In the genomic region with DNA sequence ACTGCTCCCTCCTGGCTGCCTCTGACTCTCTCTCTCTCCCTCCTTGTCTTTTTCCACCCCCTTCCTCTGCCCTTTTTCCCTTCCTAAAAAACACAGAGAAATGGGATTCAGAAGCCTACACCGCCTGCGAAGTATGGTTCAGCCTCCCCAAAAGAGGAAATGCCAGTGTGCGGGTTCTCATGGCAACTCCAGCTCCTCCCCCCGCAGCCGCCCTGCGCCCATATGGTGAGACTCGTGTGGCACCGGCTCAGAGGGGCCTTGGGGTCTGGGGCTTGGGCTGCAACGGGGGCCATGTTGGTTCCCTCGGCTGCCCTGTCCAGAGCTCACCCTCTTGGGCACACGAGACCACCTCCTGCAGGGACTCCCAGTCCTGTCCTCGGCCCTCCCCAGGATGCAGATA, we compare ENCODE assay signal across 1 cellular context.
TF ChIP-seq lines count a peak whose summit lies in the region.

No MANE protein-coding gene starts in this region.

TF ChIP-seq in K562, 482 proteins besides CTCF, POLR2A, EP300 and RAD21 (continued from another document):
- TF ChIP-seq, protein P1, sequence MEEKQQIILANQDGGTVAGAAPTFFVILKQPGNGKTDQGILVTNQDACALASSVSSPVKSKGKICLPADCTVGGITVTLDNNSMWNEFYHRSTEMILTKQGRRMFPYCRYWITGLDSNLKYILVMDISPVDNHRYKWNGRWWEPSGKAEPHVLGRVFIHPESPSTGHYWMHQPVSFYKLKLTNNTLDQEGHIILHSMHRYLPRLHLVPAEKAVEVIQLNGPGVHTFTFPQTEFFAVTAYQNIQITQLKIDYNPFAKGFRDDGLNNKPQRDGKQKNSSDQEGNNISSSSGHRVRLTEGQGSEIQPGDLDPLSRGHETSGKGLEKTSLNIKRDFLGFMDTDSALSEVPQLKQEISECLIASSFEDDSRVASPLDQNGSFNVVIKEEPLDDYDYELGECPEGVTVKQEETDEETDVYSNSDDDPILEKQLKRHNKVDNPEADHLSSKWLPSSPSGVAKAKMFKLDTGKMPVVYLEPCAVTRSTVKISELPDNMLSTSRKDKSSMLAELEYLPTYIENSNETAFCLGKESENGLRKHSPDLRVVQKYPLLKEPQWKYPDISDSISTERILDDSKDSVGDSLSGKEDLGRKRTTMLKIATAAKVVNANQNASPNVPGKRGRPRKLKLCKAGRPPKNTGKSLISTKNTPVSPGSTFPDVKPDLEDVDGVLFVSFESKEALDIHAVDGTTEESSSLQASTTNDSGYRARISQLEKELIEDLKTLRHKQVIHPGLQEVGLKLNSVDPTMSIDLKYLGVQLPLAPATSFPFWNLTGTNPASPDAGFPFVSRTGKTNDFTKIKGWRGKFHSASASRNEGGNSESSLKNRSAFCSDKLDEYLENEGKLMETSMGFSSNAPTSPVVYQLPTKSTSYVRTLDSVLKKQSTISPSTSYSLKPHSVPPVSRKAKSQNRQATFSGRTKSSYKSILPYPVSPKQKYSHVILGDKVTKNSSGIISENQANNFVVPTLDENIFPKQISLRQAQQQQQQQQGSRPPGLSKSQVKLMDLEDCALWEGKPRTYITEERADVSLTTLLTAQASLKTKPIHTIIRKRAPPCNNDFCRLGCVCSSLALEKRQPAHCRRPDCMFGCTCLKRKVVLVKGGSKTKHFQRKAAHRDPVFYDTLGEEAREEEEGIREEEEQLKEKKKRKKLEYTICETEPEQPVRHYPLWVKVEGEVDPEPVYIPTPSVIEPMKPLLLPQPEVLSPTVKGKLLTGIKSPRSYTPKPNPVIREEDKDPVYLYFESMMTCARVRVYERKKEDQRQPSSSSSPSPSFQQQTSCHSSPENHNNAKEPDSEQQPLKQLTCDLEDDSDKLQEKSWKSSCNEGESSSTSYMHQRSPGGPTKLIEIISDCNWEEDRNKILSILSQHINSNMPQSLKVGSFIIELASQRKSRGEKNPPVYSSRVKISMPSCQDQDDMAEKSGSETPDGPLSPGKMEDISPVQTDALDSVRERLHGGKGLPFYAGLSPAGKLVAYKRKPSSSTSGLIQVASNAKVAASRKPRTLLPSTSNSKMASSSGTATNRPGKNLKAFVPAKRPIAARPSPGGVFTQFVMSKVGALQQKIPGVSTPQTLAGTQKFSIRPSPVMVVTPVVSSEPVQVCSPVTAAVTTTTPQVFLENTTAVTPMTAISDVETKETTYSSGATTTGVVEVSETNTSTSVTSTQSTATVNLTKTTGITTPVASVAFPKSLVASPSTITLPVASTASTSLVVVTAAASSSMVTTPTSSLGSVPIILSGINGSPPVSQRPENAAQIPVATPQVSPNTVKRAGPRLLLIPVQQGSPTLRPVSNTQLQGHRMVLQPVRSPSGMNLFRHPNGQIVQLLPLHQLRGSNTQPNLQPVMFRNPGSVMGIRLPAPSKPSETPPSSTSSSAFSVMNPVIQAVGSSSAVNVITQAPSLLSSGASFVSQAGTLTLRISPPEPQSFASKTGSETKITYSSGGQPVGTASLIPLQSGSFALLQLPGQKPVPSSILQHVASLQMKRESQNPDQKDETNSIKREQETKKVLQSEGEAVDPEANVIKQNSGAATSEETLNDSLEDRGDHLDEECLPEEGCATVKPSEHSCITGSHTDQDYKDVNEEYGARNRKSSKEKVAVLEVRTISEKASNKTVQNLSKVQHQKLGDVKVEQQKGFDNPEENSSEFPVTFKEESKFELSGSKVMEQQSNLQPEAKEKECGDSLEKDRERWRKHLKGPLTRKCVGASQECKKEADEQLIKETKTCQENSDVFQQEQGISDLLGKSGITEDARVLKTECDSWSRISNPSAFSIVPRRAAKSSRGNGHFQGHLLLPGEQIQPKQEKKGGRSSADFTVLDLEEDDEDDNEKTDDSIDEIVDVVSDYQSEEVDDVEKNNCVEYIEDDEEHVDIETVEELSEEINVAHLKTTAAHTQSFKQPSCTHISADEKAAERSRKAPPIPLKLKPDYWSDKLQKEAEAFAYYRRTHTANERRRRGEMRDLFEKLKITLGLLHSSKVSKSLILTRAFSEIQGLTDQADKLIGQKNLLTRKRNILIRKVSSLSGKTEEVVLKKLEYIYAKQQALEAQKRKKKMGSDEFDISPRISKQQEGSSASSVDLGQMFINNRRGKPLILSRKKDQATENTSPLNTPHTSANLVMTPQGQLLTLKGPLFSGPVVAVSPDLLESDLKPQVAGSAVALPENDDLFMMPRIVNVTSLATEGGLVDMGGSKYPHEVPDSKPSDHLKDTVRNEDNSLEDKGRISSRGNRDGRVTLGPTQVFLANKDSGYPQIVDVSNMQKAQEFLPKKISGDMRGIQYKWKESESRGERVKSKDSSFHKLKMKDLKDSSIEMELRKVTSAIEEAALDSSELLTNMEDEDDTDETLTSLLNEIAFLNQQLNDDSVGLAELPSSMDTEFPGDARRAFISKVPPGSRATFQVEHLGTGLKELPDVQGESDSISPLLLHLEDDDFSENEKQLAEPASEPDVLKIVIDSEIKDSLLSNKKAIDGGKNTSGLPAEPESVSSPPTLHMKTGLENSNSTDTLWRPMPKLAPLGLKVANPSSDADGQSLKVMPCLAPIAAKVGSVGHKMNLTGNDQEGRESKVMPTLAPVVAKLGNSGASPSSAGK (IDR thresholded peaks at IDR 0.05): no peak
- TF ChIP-seq TAF9B (IDR thresholded peaks at IDR 0.05; ENCODE audit: partially characterized antibody): no peak
- no peak for TF ChIP-seq EP400 (IDR thresholded peaks at IDR 0.05)
- TF ChIP-seq, protein P2, sequence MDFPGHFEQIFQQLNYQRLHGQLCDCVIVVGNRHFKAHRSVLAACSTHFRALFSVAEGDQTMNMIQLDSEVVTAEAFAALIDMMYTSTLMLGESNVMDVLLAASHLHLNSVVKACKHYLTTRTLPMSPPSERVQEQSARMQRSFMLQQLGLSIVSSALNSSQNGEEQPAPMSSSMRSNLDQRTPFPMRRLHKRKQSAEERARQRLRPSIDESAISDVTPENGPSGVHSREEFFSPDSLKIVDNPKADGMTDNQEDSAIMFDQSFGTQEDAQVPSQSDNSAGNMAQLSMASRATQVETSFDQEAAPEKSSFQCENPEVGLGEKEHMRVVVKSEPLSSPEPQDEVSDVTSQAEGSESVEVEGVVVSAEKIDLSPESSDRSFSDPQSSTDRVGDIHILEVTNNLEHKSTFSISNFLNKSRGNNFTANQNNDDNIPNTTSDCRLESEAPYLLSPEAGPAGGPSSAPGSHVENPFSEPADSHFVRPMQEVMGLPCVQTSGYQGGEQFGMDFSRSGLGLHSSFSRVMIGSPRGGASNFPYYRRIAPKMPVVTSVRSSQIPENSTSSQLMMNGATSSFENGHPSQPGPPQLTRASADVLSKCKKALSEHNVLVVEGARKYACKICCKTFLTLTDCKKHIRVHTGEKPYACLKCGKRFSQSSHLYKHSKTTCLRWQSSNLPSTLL (IDR thresholded peaks at IDR 0.05): no peak
- TF ChIP-seq ZNF124 (CRISPR knock-in tag; IDR thresholded peaks at IDR 0.05): no peak
- TF ChIP-seq, protein P3, sequence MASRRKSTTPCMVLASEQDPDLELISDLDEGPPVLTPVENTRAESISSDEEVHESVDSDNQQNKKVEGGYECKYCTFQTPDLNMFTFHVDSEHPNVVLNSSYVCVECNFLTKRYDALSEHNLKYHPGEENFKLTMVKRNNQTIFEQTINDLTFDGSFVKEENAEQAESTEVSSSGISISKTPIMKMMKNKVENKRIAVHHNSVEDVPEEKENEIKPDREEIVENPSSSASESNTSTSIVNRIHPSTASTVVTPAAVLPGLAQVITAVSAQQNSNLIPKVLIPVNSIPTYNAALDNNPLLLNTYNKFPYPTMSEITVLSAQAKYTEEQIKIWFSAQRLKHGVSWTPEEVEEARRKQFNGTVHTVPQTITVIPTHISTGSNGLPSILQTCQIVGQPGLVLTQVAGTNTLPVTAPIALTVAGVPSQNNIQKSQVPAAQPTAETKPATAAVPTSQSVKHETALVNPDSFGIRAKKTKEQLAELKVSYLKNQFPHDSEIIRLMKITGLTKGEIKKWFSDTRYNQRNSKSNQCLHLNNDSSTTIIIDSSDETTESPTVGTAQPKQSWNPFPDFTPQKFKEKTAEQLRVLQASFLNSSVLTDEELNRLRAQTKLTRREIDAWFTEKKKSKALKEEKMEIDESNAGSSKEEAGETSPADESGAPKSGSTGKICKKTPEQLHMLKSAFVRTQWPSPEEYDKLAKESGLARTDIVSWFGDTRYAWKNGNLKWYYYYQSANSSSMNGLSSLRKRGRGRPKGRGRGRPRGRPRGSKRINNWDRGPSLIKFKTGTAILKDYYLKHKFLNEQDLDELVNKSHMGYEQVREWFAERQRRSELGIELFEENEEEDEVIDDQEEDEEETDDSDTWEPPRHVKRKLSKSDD (conservative IDR thresholded peaks at IDR 0.05; ENCODE audit: low read length): no peak
- no peak for TF ChIP-seq KAT2B (IDR thresholded peaks at IDR 0.05; ENCODE audit: low read depth, low read length)
- TF ChIP-seq, protein P4, sequence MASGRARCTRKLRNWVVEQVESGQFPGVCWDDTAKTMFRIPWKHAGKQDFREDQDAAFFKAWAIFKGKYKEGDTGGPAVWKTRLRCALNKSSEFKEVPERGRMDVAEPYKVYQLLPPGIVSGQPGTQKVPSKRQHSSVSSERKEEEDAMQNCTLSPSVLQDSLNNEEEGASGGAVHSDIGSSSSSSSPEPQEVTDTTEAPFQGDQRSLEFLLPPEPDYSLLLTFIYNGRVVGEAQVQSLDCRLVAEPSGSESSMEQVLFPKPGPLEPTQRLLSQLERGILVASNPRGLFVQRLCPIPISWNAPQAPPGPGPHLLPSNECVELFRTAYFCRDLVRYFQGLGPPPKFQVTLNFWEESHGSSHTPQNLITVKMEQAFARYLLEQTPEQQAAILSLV (tag; IDR thresholded peaks at IDR 0.05): no peak
- no peak for TF ChIP-seq HNRNPL (IDR thresholded peaks at IDR 0.05; ENCODE audit: low read depth, low read length)
- no peak for TF ChIP-seq KDM1A (IDR thresholded peaks at IDR 0.05)
- TF ChIP-seq SIN3A (IDR thresholded peaks at IDR 0.05; ENCODE audit: borderline replicate concordance in 2 of 2, control insufficient read depth in 1 of 2, low read depth in 2 of 2, low read length in 2 of 2): no peak
- TF ChIP-seq SMAD1 (IDR thresholded peaks at IDR 0.05; ENCODE audit: low read depth, low read length, partially characterized antibody): no peak
